ENCODE assay signal across 8 cellular contexts in the genomic region with DNA sequence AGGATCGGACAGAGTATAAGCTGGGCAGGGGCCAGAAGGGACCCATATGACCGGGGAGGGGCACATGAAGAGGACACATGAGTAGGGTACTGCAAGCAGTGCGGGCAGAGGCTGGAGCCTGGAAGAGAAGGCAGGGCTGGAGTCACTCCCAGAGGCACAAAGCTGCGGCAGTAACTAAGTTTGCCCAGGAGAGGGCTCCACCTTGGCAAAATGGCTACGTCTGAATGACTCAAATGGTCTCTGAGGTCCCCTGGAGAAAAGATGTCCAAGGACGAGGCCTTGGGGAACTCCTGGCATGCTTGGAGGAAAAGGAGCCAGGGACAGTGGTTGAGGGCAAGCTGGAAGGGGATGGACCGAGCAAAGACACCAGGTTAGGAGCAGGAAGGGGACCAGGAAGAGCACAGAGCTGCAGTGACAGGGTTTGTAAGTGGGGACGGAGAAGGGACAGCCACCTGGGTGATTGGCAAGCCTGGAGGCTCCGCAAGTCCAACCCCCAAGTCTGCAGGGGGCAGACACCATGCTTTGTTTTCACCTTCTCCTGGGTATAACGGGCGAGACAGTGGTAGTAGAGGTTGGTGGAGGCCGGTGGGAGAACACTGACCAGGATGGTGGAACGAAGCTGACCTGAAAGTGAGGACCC. TPM values are rescaled to one million over a fixed set of nuclear protein-coding genes. Genes with fewer than 3 reads are reported as not detected.
A peak's percentile ranks its signal among the peaks of the same experiment; 100 is the strongest.
DNase-seq lines count a peak whose midpoint lies in the region; TF ChIP-seq lines count a peak whose summit lies in the region.

No MANE protein-coding gene starts in this region.

- TF ChIP-seq CTCF in uterus (IDR thresholded peaks at IDR 0.05), result peak; percentile 23 to 53 (median 50)

- intact Hi-C loops in posterior vena cava (cut with DNase I) (no loop called here), uterus (cut with DNase I; ENCODE audit: low total_unique reads) (no loop called here)

- in situ Hi-C loops in KBM-7 (cut with MboI; ENCODE audit: low pct_unique_long_range_greater_than_20kb, low sequenced_read_pairs), result no loop called here

- no peaks in the 10 kb centered on the region for H3K4me1 ChIP-seq in uterus

- DNase-seq in DMS79 treated with DMSO at 0.1 percent for 48 hours (lab: John Stamatoyannopoulos, UW), result peak; percentile 2
- peak; percentile 70 for DNase-seq in KBM-7
- peak; percentile 2 for DNase-seq in SIG-M5 (lab: John Stamatoyannopoulos, UW)
- DNase-seq in activated gamma-delta T cell treated with anti-CD3 and anti-CD28 coated beads, Interleukin-2, amount 50 U/mL, for 16 hours (ENCODE audit: low read depth), result peak; percentile 30
- peak; percentile 55 for DNase-seq in globus pallidus (ENCODE audit: low spot score)
- DNase-seq in posterior vena cava (ENCODE audit: low spot score), result peak; percentile 86
- DNase-seq in uterus, result peak in 1 of 2 donors; percentile 48
- DNase-seq in NCI-H2029 treated with DMSO at 0.1 percent for 48 hours (lab: John Stamatoyannopoulos, UW), result no peak

- no peak overlapping the region for H3K27ac ChIP-seq in uterus

- H3K4me3 ChIP-seq in uterus, result no peak overlapping the region

- no peaks in the 10 kb centered on the region for H3K36me3 ChIP-seq in uterus

- H3K27me3 ChIP-seq in uterus, result no peaks in the 10 kb centered on the region

- no peaks in the 10 kb centered on the region for H3K9me3 ChIP-seq in uterus

- no peak for TF ChIP-seq POLR2A in uterus (IDR thresholded peaks at IDR 0.05)

RNA-seq across cellular contexts. Expression of a gene that starts 43.1 kb away (rescaled TPM):
- total RNA-seq in posterior vena cava (not detected), uterus (not detected)
